Comparison of ENCODE assay signal across 12 cellular contexts in genomic region chr7:148664319-148664718, GRCh38. TPM values are rescaled to one million over a fixed set of nuclear protein-coding genes. Genes with fewer than 3 reads are reported as not detected.
DNase-seq lines count a peak whose midpoint lies in the region; ATAC-seq and TF ChIP-seq lines count a peak whose summit lies in the region.
"Had no signal": no experiment of that assay in that cellular context is flagged by ENCODE, and none has a peak within 500 bp of the region (broad histone marks: within the 10 kb centered on the region; RNA-seq: fewer than 3 reads in every experiment).

No MANE protein-coding gene starts in this region.

- H3K27ac Mint-ChIP-seq in stimulated activated naive B cell treated with anti-CD40 and anti-IgM and Interleukin-4, amounts not matched to agents 10 μg/mL and 1 μg/mL and 100 μg/mL, for 72 hours = no peak overlapping the region

- no peak overlapping the region for H3K27ac ChIP-seq in fibroblast of lung (ENCODE audit: insufficient read depth, low read length)
- H3K27ac ChIP-seq in left lung = no peak overlapping the region
- H3K27ac ChIP-seq: right lobe of liver had no signal

- H3K36me3 Mint-ChIP-seq in stimulated activated naive B cell treated with anti-CD40 and anti-IgM and Interleukin-4, amounts not matched to agents 10 μg/mL and 1 μg/mL and 100 μg/mL, for 72 hours = no peaks in the 10 kb centered on the region

- no peaks in the 10 kb centered on the region for H3K79me2 ChIP-seq in fibroblast of lung (ENCODE audit: control insufficient read depth, insufficient read depth, low read length)

- no peaks in the 10 kb centered on the region for H4K20me1 ChIP-seq in fibroblast of lung (ENCODE audit: control insufficient read depth, extremely low read depth, insufficient read depth, low read length)

- H3K9me3 Mint-ChIP-seq in stimulated activated naive B cell treated with anti-CD40 and anti-IgM and Interleukin-4, amounts not matched to agents 10 μg/mL and 1 μg/mL and 100 μg/mL, for 72 hours = peaks cover 1 to 4% of the 10 kb centered on the region in 2 donors

- H3K4me1 Mint-ChIP-seq in stimulated activated naive B cell treated with anti-CD40 and anti-IgM and Interleukin-4, amounts not matched to agents 10 μg/mL and 1 μg/mL and 100 μg/mL, for 72 hours = peaks cover 0 to 5% of the 10 kb centered on the region in 2 donors

- intact Hi-C loops in left lung (cut with DNase I) = no loop called here

- no peaks in the 10 kb centered on the region for H3K36me3 ChIP-seq in fibroblast of lung (ENCODE audit: control insufficient read depth, insufficient read depth, low read length)
- no peaks in the 10 kb centered on the region for H3K36me3 ChIP-seq in left lung
- H3K36me3 ChIP-seq: right lobe of liver had no signal

- H3K27me3 ChIP-seq in fibroblast of lung (ENCODE audit: control insufficient read depth, insufficient read depth, low read length) (no peaks in the 10 kb centered on the region), left lung (no peaks in the 10 kb centered on the region)
- H3K27me3 ChIP-seq: right lobe of liver had no signal

- ATAC-seq in left lung (peak; percentile 55), GM21381 (IDR thresholded peaks at IDR 0.05; ENCODE audit: unreplicated experiment) (no peak)
- ATAC-seq in stimulated activated naive B cell treated with anti-CD40 and anti-IgM and Interleukin-4, amounts not matched to agents 10 μg/mL and 1 μg/mL and 100 μg/mL, for 72 hours (replicated peaks) = no peak
- ATAC-seq: right lobe of liver had no signal

- no peak overlapping the region for H2AFZ ChIP-seq in fibroblast of lung (ENCODE audit: low read length)

- H3K4me3 ChIP-seq in fibroblast of lung (replicated peaks in 1 of 4; ENCODE audit: control extremely low read depth in 1 of 4, insufficient read depth in 1 of 4, low read depth in 3 of 4, low read length in 4 of 4) (no peak overlapping the region), left lung (no peak overlapping the region)
- H3K4me3 ChIP-seq: right lobe of liver had no signal

- H3K9me3 ChIP-seq in fibroblast of lung (ENCODE audit: control insufficient read depth, insufficient read depth, low read depth, low read length) = no peaks in the 10 kb centered on the region
- H3K9me3 ChIP-seq in left lung = no peaks in the 10 kb centered on the region
- H3K9me3 ChIP-seq: right lobe of liver had no signal

- peaks cover 7 to 9% of the 10 kb centered on the region in 2 donors for H3K27me3 Mint-ChIP-seq in stimulated activated naive B cell treated with anti-CD40 and anti-IgM and Interleukin-4, amounts not matched to agents 10 μg/mL and 1 μg/mL and 100 μg/mL, for 72 hours

- no peak overlapping the region for H3K9ac ChIP-seq in fibroblast of lung (ENCODE audit: insufficient read depth, low read length)

- no peak overlapping the region for H3K4me2 ChIP-seq in fibroblast of lung (ENCODE audit: extremely low read depth, insufficient read depth, low read length)

- H3K4me1 ChIP-seq in fibroblast of lung (ENCODE audit: control insufficient read depth, extremely low read depth, insufficient read depth, low read length) = no peaks in the 10 kb centered on the region
- H3K4me1 ChIP-seq in left lung = no peaks in the 10 kb centered on the region
- H3K4me1 ChIP-seq: right lobe of liver had no signal

- DNase-seq in RPMI7951 (ENCODE audit: low read depth) (peak; percentile 13), fibroblast of lung (ENCODE audit: low read depth in 2 of 2) (peak; percentile 59 to 83), left lung (no peak), NCI-H187 (lab: John Stamatoyannopoulos, UW) (no peak)
- DNase-seq in stimulated activated naive CD4-positive, alpha-beta T cell treated with Interleukin-2 at 50 U/mL for 16 hours (lab: John Stamatoyannopoulos, UW) = no peak
- no peak for DNase-seq in stimulated activated naive B cell treated with anti-CD40 and anti-IgM and Interleukin-4, amounts not matched to agents 10 μg/mL and 1 μg/mL and 100 μg/mL, for 72 hours
- DNase-seq: activated CD4-positive, alpha-beta T cell treated with anti-CD3 and anti-CD28 coated beads, Interleukin-2, amount 50 U/mL, for 4 hours; NCI-H1436; NCI-H524 treated with DMSO at 0.1 percent for 48 hours; right lobe of liver; T-helper 9 cell had no signal

- H3K4me3 Mint-ChIP-seq in stimulated activated naive B cell treated with anti-CD40 and anti-IgM and Interleukin-4, amounts not matched to agents 10 μg/mL and 1 μg/mL and 100 μg/mL, for 72 hours = no peak overlapping the region

- TF ChIP-seq CTCF in fibroblast of lung (conservative IDR thresholded peaks at IDR 0.05 in 1 of 2, IDR thresholded peaks at IDR 0.05 in 1 of 2; ENCODE audit: low read depth in 1 of 2, low read length in 2 of 2) (no peak), left lung (IDR thresholded peaks at IDR 0.05) (no peak)

RNA-seq across cellular contexts. Expression of gene CUL1, which starts 34.4 kb away (rescaled TPM):
- 56.3 and 65.1 TPM in 2 replicates for total RNA-seq in RPMI7951 (2014; rRNA removed; shearing (Covaris generic))
- total RNA-seq in fibroblast of lung (39.8 and 47.9 TPM in 2 replicates), left lung (10 to 100 TPM; 32.5 to 43.1 TPM)
- polyA plus RNA-seq in fibroblast of lung = 52.3 and 55.5 TPM in 2 replicates
- polyA plus RNA-seq in fibroblast of lung (2012) = 37.9 and 41.8 TPM in 2 replicates
- polyA minus RNA-seq in fibroblast of lung (ENCODE audit: low replicate concordance) = 15.5 and 21.2 TPM in 2 replicates

Comparison
In these comparisons a context has a peak if more than half of its experiments do, and no peak if none do; other contexts are left out.
1. DNase-seq: peak in RPMI7951 (single experiment) and fibroblast of lung (2 of 2); none in left lung (0 of 2), stimulated activated naive CD4-positive, alpha-beta T cell treated with Interleukin-2 at 50 U/mL for 16 hours (single experiment), stimulated activated naive B cell treated with anti-CD40 and anti-IgM and Interleukin-4, amounts not matched to agents 10 μg/mL and 1 μg/mL and 100 μg/mL, for 72 hours (single experiment) and NCI-H187 (0 of 2).